In the genomic region with DNA sequence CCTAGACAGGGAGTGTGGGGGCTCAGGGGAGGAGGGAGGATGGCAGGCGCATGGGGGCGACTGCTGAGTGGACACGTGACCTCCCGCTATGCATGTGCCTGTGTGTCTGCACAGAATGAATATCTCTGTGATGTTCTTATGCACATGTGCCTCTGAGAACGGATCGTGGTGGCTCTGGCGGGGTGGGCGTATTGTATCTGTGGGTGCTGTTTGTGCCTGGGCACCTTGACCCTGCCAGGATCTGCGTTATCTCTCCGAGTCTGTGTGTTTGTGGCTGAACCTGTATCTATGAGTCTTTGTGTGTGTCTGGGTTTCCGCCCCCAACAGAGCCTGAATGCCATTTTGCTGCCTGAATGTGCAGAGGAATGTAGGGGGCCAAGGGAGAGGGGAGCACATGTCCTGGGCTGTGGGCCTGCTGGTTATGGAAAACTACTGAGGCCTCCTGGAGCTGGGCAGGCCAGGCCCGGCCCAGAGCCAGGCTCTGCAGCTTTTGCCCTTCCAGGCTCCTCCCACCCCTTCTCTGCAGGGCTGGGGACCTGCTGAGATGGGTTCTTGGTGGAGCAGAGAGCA, we compare ENCODE assay signal across 14 cellular contexts.
A peak's percentile ranks its signal among the peaks of the same experiment; 100 is the strongest.
DNase-seq lines count a peak whose midpoint lies in the region; ATAC-seq and TF ChIP-seq lines count a peak whose summit lies in the region.
"Had no signal": no experiment of that assay in that cellular context is flagged by ENCODE, and none has a peak within 500 bp of the region (broad histone marks: within the 10 kb centered on the region; RNA-seq: fewer than 3 reads in every experiment).

No MANE protein-coding gene starts in this region.

- WGBS in mesodermal cell (ENCODE audit: insufficient coverage in 2 of 2), 2 experiments, result 92 to 93% methylated on average over 8 to 11 of the region's 12 CpGs
- WGBS in thyroid gland, 2 donors, result 91 to 92% methylated on average over 10 to 11 of the region's 12 CpGs

- no peak for ATAC-seq in central memory CD8-positive, alpha-beta T cell (replicated peaks; ENCODE audit: extremely low read depth, poor library complexity, severe bottlenecking)
- no peak for ATAC-seq in T-cell (replicated peaks in 1 of 4)

- H3K36me3 Mint-ChIP-seq in activated CD4-positive, alpha-beta T cell treated with anti-CD3 and anti-CD28 coated beads, Interleukin-2, amount 10 ng/mL, durations not matched to agents 7 days and 5 days (ENCODE audit: low read depth), result no peaks in the 10 kb centered on the region
- H3K36me3 Mint-ChIP-seq in activated CD4-positive, alpha-beta T cell treated with anti-CD3 and anti-CD28 coated beads, Interleukin-2, amount 10 ng/mL, durations not matched to agents 24 days and 14 days (ENCODE audit: low read depth), result no peaks in the 10 kb centered on the region
- H3K36me3 Mint-ChIP-seq in central memory CD8-positive, alpha-beta T cell (ENCODE audit: insufficient read depth), result peaks cover 4% of the 10 kb centered on the region
- H3K36me3 Mint-ChIP-seq in T-cell, result no peaks in the 10 kb centered on the region

- H3K4me1 ChIP-seq in mesodermal cell (ENCODE audit: control insufficient read depth, insufficient read depth, low read length, poor library complexity, severe bottlenecking) (peaks cover 6% of the 10 kb centered on the region), thyroid gland (peaks cover 3 to 16% of the 10 kb centered on the region in 2 donors)
- H3K4me1 ChIP-seq: SJSA1 had no signal

- H3K27me3 Mint-ChIP-seq in activated CD4-positive, alpha-beta T cell treated with anti-CD3 and anti-CD28 coated beads, Interleukin-2, amount 10 ng/mL, durations not matched to agents 7 days and 5 days, result peaks cover 6% of the 10 kb centered on the region
- peaks cover 9% of the 10 kb centered on the region for H3K27me3 Mint-ChIP-seq in activated CD4-positive, alpha-beta T cell treated with anti-CD3 and anti-CD28 coated beads, Interleukin-2, amount 10 ng/mL, durations not matched to agents 24 days and 14 days
- H3K27me3 Mint-ChIP-seq in central memory CD8-positive, alpha-beta T cell, result no peaks in the 10 kb centered on the region
- H3K27me3 Mint-ChIP-seq in T-cell, result no peaks in the 10 kb centered on the region

- no peaks in the 10 kb centered on the region for H3K9me3 Mint-ChIP-seq in activated CD4-positive, alpha-beta T cell treated with anti-CD3 and anti-CD28 coated beads, Interleukin-2, amount 10 ng/mL, durations not matched to agents 7 days and 5 days
- H3K9me3 Mint-ChIP-seq in activated CD4-positive, alpha-beta T cell treated with anti-CD3 and anti-CD28 coated beads, Interleukin-2, amount 10 ng/mL, durations not matched to agents 24 days and 14 days, result no peaks in the 10 kb centered on the region
- H3K9me3 Mint-ChIP-seq in central memory CD8-positive, alpha-beta T cell, result no peaks in the 10 kb centered on the region
- H3K9me3 Mint-ChIP-seq in T-cell, result no peaks in the 10 kb centered on the region

- no peak for TF ChIP-seq POLR2A in thyroid gland (IDR thresholded peaks at IDR 0.05)

- POLR2A ChIA-PET in activated CD4-positive, alpha-beta T cell treated with anti-CD3 and anti-CD28 coated beads, Interleukin-2, amount 10 ng/mL, durations not matched to agents 7 days and 5 days (lab: Charles Lee), result no interaction called here
- POLR2A ChIA-PET in T-cell (lab: Charles Lee), result no interaction called here

- H3K9me3 ChIP-seq in mesodermal cell (ENCODE audit: control insufficient read depth, low read length) (no peaks in the 10 kb centered on the region), thyroid gland (no peaks in the 10 kb centered on the region)
- H3K9me3 ChIP-seq: SJSA1, tibial artery had no signal

- H3K36me3 ChIP-seq in mesodermal cell (ENCODE audit: control insufficient read depth, insufficient read depth, low read length) (no peaks in the 10 kb centered on the region), thyroid gland (no peaks in the 10 kb centered on the region)
- H3K36me3 ChIP-seq: SJSA1, tibial artery had no signal

- H3K27me3 ChIP-seq in thyroid gland, result no peaks in the 10 kb centered on the region
- H3K27me3 ChIP-seq: SJSA1 had no signal

- no peak for DNase-seq in activated CD4-positive, alpha-beta T cell treated with anti-CD3 and anti-CD28 coated beads, Interleukin-2, amount 10 ng/mL, durations not matched to agents 7 days and 5 days
- no peak for DNase-seq in activated CD4-positive, alpha-beta T cell treated with anti-CD3 and anti-CD28 coated beads, Interleukin-2, amount 10 ng/mL, durations not matched to agents 24 days and 14 days
- DNase-seq in central memory CD8-positive, alpha-beta T cell (ENCODE audit: low spot score in 2 of 2), result no peak
- DNase-seq in thyroid gland, result peak; percentile 63 to 73
- DNase-seq in activated T-cell treated with anti-CD3 and anti-CD28 coated beads, Interleukin-2, amount 50 U/mL, for 48 hours, result no peak
- no peak for DNase-seq in kidney glomerular epithelial cell (lab: John Stamatoyannopoulos, UW)
- DNase-seq in T-cell, result no peak
- DNase-seq: 8988T; activated CD8-positive, alpha-beta memory T cell treated with anti-CD3 and anti-CD28 coated beads, Interleukin-2, amount 50 U/mL, for 48 hours; Kasumi-1; NCI-H2029; tibial artery had no signal

- H3K27ac ChIP-seq in mesodermal cell (ENCODE audit: low read depth, low read length, severe bottlenecking), result peak overlapping the region; percentile 74
- no peak overlapping the region for H3K27ac ChIP-seq in thyroid gland
- H3K27ac ChIP-seq: SJSA1, tibial artery had no signal

- H3K4me3 Mint-ChIP-seq in activated CD4-positive, alpha-beta T cell treated with anti-CD3 and anti-CD28 coated beads, Interleukin-2, amount 10 ng/mL, durations not matched to agents 7 days and 5 days, result no peak overlapping the region
- H3K4me3 Mint-ChIP-seq in activated CD4-positive, alpha-beta T cell treated with anti-CD3 and anti-CD28 coated beads, Interleukin-2, amount 10 ng/mL, durations not matched to agents 24 days and 14 days, result no peak overlapping the region
- H3K4me3 Mint-ChIP-seq in central memory CD8-positive, alpha-beta T cell, result peak overlapping the region; percentile 12
- H3K4me3 Mint-ChIP-seq in T-cell, result peak overlapping the region in 1 of 3 donors; percentile 35

- H3K4me1 Mint-ChIP-seq in activated CD4-positive, alpha-beta T cell treated with anti-CD3 and anti-CD28 coated beads, Interleukin-2, amount 10 ng/mL, durations not matched to agents 7 days and 5 days, result peaks cover 18% of the 10 kb centered on the region
- peaks cover 6% of the 10 kb centered on the region for H3K4me1 Mint-ChIP-seq in activated CD4-positive, alpha-beta T cell treated with anti-CD3 and anti-CD28 coated beads, Interleukin-2, amount 10 ng/mL, durations not matched to agents 24 days and 14 days
- H3K4me1 Mint-ChIP-seq in central memory CD8-positive, alpha-beta T cell, result peaks cover 5% of the 10 kb centered on the region
- H3K4me1 Mint-ChIP-seq in T-cell, result peaks cover 15 to 16% (median 16%) of the 10 kb centered on the region in 3 donors

- intact Hi-C loops in activated CD4-positive, alpha-beta T cell treated with anti-CD3 and anti-CD28 coated beads, Interleukin-2, amount 10 ng/mL, durations not matched to agents 24 days and 14 days (cut with micrococcal nuclease), result loop anchor here (5.0 kb wide), 1 partner anchor 492 kb away; no protein-coding TSS in a partner anchor
- intact Hi-C loops in thyroid gland (cut with DNase I), result loop anchor here (5.0 kb wide), 2 partner anchors 142 to 157 kb away; no protein-coding TSS in a partner anchor

- CTCF ChIA-PET in activated CD4-positive, alpha-beta T cell treated with anti-CD3 and anti-CD28 coated beads, Interleukin-2, amount 10 ng/mL, durations not matched to agents 7 days and 5 days (lab: Charles Lee), result interaction anchor here (1.1 kb wide), 1 partner anchor 157 kb away, joined by 4 read pairs; no protein-coding TSS in a partner anchor
- CTCF ChIA-PET in T-cell (lab: Charles Lee), result interaction anchor here in 1 of 2 donors (0.7 kb wide), 1 partner anchor 25 kb away, joined by 3 read pairs; no protein-coding TSS in a partner anchor

- peak overlapping the region; percentile 37 for H3K27ac Mint-ChIP-seq in activated CD4-positive, alpha-beta T cell treated with anti-CD3 and anti-CD28 coated beads, Interleukin-2, amount 10 ng/mL, durations not matched to agents 7 days and 5 days
- no peak overlapping the region for H3K27ac Mint-ChIP-seq in activated CD4-positive, alpha-beta T cell treated with anti-CD3 and anti-CD28 coated beads, Interleukin-2, amount 10 ng/mL, durations not matched to agents 24 days and 14 days
- no peak overlapping the region for H3K27ac Mint-ChIP-seq in central memory CD8-positive, alpha-beta T cell (ENCODE audit: low read depth)
- peak overlapping the region in 1 of 2 donors; percentile 52 for H3K27ac Mint-ChIP-seq in T-cell

- H3K4me3 ChIP-seq in mesodermal cell (ENCODE audit: extremely low read depth, insufficient read depth, low read length, poor library complexity, severe bottlenecking), result no peak overlapping the region
- no peak overlapping the region for H3K4me3 ChIP-seq in thyroid gland (replicated peaks in 1 of 3)
- H3K4me3 ChIP-seq: SJSA1, tibial artery had no signal

- TF ChIP-seq CTCF in thyroid gland (IDR thresholded peaks at IDR 0.05), result no peak

Comparison
In these comparisons a context has a peak if more than half of its experiments do, and no peak if none do; other contexts are left out.
1. DNase-seq: peak in thyroid gland (2 of 2); none in activated CD4-positive, alpha-beta T cell treated with anti-CD3 and anti-CD28 coated beads, Interleukin-2, amount 10 ng/mL, durations not matched to agents 7 days and 5 days (single experiment), activated CD4-positive, alpha-beta T cell treated with anti-CD3 and anti-CD28 coated beads, Interleukin-2, amount 10 ng/mL, durations not matched to agents 24 days and 14 days (single experiment), central memory CD8-positive, alpha-beta T cell (0 of 2), activated T-cell treated with anti-CD3 and anti-CD28 coated beads, Interleukin-2, amount 50 U/mL, for 48 hours (0 of 2), kidney glomerular epithelial cell (single experiment) and T-cell (0 of 34).